1 cellular context compared by ENCODE assay signal in the genomic region with DNA sequence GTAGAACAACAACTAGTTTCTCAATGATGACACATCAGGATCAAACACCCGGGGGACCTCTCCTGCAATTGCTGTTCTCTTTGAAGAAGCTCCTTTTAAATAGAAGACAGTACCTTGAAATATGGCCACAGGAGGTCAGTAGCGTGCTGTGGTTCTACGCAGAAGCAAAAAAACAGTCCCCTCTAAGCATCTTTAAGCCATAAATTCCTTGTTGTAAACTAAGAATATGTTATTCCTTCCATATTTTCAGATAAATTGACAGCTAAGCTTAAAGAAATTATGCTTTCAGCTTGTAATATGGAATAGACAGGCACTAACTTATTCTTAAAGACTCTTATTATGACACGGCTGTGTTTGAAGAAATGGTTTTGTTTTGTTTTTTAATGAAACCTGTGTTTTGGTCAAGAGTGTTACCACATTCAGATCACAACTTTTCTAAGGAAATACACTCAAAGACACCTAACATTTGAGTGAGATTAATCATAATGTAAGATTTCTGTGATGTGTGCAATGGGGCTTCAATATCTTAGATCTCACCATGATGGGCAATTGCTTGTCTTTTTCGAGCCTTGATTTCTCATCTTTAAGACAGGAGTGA.
TF ChIP-seq lines count a peak whose summit lies in the region.

No MANE protein-coding gene starts in this region.

TF ChIP-seq in GM12878, 131 proteins besides CTCF, POLR2A, EP300 and RAD21 (continued from another document and continues in another):
- TF ChIP-seq, protein P1, sequence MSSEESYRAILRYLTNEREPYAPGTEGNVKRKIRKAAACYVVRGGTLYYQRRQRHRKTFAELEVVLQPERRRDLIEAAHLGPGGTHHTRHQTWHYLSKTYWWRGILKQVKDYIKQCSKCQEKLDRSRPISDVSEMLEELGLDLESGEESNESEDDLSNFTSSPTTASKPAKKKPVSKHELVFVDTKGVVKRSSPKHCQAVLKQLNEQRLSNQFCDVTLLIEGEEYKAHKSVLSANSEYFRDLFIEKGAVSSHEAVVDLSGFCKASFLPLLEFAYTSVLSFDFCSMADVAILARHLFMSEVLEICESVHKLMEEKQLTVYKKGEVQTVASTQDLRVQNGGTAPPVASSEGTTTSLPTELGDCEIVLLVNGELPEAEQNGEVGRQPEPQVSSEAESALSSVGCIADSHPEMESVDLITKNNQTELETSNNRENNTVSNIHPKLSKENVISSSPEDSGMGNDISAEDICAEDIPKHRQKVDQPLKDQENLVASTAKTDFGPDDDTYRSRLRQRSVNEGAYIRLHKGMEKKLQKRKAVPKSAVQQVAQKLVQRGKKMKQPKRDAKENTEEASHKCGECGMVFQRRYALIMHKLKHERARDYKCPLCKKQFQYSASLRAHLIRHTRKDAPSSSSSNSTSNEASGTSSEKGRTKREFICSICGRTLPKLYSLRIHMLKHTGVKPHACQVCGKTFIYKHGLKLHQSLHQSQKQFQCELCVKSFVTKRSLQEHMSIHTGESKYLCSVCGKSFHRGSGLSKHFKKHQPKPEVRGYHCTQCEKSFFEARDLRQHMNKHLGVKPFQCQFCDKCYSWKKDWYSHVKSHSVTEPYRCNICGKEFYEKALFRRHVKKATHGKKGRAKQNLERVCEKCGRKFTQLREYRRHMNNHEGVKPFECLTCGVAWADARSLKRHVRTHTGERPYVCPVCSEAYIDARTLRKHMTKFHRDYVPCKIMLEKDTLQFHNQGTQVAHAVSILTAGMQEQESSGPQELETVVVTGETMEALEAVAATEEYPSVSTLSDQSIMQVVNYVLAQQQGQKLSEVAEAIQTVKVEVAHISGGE (CRISPR knock-in tag; IDR thresholded peaks at IDR 0.05) = no peak
- TF ChIP-seq, protein P2, sequence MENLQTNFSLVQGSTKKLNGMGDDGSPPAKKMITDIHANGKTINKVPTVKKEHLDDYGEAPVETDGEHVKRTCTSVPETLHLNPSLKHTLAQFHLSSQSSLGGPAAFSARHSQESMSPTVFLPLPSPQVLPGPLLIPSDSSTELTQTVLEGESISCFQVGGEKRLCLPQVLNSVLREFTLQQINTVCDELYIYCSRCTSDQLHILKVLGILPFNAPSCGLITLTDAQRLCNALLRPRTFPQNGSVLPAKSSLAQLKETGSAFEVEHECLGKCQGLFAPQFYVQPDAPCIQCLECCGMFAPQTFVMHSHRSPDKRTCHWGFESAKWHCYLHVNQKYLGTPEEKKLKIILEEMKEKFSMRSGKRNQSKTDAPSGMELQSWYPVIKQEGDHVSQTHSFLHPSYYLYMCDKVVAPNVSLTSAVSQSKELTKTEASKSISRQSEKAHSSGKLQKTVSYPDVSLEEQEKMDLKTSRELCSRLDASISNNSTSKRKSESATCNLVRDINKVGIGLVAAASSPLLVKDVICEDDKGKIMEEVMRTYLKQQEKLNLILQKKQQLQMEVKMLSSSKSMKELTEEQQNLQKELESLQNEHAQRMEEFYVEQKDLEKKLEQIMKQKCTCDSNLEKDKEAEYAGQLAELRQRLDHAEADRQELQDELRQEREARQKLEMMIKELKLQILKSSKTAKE (IDR thresholded peaks at IDR 0.05; ENCODE audit: low read depth, poor library complexity, severe bottlenecking) = peak; percentile 81
- TF ChIP-seq MEF2B (IDR thresholded peaks at IDR 0.05; ENCODE audit: partially characterized antibody, poor library complexity, severe bottlenecking) (peak; percentile 60), TCF7 (IDR thresholded peaks at IDR 0.05; ENCODE audit: borderline replicate concordance) (peak; percentile 81), ESRRA (IDR thresholded peaks at IDR 0.05; ENCODE audit: low read length) (no peak), NFXL1 (IDR thresholded peaks at IDR 0.05; ENCODE audit: borderline replicate concordance) (no peak), CHD4 (IDR thresholded peaks at IDR 0.05) (no peak), GATAD2B (conservative IDR thresholded peaks at IDR 0.05; ENCODE audit: low read depth) (no peak), FOXM1 (IDR thresholded peaks at IDR 0.05; ENCODE audit: low read depth, low read length) (peak; percentile 65), CBX3 (IDR thresholded peaks at IDR 0.05; ENCODE audit: borderline replicate concordance, low read depth) (no peak), SUPT20H (IDR thresholded peaks at IDR 0.05; ENCODE audit: borderline replicate concordance, control insufficient read depth, low read depth, low read length) (no peak), NFIC (IDR thresholded peaks at IDR 0.05; ENCODE audit: low read depth, low read length) (peak; percentile 74), HDAC6 (IDR thresholded peaks at IDR 0.05; ENCODE audit: unreplicated experiment) (no peak), POLR2AphosphoS2 (IDR thresholded peaks at IDR 0.05; ENCODE audit: low read depth, low read length) (no peak), SMC3 (IDR thresholded peaks at IDR 0.05; ENCODE audit: borderline replicate concordance, low read length) (peak; percentile 92), MEF2A (IDR thresholded peaks at IDR 0.05; ENCODE audit: insufficient read depth, low read depth, low read length) (no peak), NR2C2 (IDR thresholded peaks at IDR 0.05; ENCODE audit: borderline replicate concordance, control insufficient read depth, insufficient read length, low read depth) (no peak), SIN3A (IDR thresholded peaks at IDR 0.05; ENCODE audit: low read depth, low read length) (no peak), NFYA (IDR thresholded peaks at IDR 0.05; ENCODE audit: borderline replicate concordance, low read depth, low read length) (no peak), FOS (IDR thresholded peaks at IDR 0.05; ENCODE audit: borderline replicate concordance, extremely low read depth, insufficient read length) (no peak), ZNF274 (IDR thresholded peaks at IDR 0.05; ENCODE audit: insufficient read depth, insufficient read length) (no peak), RB1 (IDR thresholded peaks at IDR 0.05; ENCODE audit: borderline replicate concordance) (peak; percentile 90; the same call in 1 of the 2 replicates), RBBP5 (conservative IDR thresholded peaks at IDR 0.05) (no peak), MTA2 (IDR thresholded peaks at IDR 0.05; ENCODE audit: low read depth) (peak; percentile 63), RFX5 (IDR thresholded peaks at IDR 0.05; ENCODE audit: low read depth, low read length) (no peak), KDM1A (IDR thresholded peaks at IDR 0.05; ENCODE audit: borderline replicate concordance) (no peak)
- TF ChIP-seq, protein P3, sequence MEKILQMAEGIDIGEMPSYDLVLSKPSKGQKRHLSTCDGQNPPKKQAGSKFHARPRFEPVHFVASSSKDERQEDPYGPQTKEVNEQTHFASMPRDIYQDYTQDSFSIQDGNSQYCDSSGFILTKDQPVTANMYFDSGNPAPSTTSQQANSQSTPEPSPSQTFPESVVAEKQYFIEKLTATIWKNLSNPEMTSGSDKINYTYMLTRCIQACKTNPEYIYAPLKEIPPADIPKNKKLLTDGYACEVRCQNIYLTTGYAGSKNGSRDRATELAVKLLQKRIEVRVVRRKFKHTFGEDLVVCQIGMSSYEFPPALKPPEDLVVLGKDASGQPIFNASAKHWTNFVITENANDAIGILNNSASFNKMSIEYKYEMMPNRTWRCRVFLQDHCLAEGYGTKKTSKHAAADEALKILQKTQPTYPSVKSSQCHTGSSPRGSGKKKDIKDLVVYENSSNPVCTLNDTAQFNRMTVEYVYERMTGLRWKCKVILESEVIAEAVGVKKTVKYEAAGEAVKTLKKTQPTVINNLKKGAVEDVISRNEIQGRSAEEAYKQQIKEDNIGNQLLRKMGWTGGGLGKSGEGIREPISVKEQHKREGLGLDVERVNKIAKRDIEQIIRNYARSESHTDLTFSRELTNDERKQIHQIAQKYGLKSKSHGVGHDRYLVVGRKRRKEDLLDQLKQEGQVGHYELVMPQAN (conservative IDR thresholded peaks at IDR 0.05) = no peak; the same call in 1 of the 2 replicates
- TF ChIP-seq, protein P4, sequence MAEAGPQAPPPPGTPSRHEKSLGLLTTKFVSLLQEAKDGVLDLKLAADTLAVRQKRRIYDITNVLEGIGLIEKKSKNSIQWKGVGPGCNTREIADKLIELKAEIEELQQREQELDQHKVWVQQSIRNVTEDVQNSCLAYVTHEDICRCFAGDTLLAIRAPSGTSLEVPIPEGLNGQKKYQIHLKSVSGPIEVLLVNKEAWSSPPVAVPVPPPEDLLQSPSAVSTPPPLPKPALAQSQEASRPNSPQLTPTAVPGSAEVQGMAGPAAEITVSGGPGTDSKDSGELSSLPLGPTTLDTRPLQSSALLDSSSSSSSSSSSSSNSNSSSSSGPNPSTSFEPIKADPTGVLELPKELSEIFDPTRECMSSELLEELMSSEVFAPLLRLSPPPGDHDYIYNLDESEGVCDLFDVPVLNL (IDR thresholded peaks at IDR 0.05; ENCODE audit: low read depth, low read length) = no peak
- TF ChIP-seq, protein P5, sequence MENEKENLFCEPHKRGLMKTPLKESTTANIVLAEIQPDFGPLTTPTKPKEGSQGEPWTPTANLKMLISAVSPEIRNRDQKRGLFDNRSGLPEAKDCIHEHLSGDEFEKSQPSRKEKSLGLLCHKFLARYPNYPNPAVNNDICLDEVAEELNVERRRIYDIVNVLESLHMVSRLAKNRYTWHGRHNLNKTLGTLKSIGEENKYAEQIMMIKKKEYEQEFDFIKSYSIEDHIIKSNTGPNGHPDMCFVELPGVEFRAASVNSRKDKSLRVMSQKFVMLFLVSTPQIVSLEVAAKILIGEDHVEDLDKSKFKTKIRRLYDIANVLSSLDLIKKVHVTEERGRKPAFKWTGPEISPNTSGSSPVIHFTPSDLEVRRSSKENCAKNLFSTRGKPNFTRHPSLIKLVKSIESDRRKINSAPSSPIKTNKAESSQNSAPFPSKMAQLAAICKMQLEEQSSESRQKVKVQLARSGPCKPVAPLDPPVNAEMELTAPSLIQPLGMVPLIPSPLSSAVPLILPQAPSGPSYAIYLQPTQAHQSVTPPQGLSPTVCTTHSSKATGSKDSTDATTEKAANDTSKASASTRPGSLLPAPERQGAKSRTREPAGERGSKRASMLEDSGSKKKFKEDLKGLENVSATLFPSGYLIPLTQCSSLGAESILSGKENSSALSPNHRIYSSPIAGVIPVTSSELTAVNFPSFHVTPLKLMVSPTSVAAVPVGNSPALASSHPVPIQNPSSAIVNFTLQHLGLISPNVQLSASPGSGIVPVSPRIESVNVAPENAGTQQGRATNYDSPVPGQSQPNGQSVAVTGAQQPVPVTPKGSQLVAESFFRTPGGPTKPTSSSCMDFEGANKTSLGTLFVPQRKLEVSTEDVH (IDR thresholded peaks at IDR 0.05; ENCODE audit: low read depth, partially characterized antibody) = no peak
- TF ChIP-seq, protein P6, sequence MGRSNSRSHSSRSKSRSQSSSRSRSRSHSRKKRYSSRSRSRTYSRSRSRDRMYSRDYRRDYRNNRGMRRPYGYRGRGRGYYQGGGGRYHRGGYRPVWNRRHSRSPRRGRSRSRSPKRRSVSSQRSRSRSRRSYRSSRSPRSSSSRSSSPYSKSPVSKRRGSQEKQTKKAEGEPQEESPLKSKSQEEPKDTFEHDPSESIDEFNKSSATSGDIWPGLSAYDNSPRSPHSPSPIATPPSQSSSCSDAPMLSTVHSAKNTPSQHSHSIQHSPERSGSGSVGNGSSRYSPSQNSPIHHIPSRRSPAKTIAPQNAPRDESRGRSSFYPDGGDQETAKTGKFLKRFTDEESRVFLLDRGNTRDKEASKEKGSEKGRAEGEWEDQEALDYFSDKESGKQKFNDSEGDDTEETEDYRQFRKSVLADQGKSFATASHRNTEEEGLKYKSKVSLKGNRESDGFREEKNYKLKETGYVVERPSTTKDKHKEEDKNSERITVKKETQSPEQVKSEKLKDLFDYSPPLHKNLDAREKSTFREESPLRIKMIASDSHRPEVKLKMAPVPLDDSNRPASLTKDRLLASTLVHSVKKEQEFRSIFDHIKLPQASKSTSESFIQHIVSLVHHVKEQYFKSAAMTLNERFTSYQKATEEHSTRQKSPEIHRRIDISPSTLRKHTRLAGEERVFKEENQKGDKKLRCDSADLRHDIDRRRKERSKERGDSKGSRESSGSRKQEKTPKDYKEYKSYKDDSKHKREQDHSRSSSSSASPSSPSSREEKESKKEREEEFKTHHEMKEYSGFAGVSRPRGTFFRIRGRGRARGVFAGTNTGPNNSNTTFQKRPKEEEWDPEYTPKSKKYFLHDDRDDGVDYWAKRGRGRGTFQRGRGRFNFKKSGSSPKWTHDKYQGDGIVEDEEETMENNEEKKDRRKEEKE (IDR thresholded peaks at IDR 0.05) = no peak
- TF ChIP-seq, protein P7, sequence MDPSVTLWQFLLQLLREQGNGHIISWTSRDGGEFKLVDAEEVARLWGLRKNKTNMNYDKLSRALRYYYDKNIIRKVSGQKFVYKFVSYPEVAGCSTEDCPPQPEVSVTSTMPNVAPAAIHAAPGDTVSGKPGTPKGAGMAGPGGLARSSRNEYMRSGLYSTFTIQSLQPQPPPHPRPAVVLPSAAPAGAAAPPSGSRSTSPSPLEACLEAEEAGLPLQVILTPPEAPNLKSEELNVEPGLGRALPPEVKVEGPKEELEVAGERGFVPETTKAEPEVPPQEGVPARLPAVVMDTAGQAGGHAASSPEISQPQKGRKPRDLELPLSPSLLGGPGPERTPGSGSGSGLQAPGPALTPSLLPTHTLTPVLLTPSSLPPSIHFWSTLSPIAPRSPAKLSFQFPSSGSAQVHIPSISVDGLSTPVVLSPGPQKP (IDR thresholded peaks at IDR 0.05; ENCODE audit: low read depth, low read length) = no peak
- TF ChIP-seq, protein P8, sequence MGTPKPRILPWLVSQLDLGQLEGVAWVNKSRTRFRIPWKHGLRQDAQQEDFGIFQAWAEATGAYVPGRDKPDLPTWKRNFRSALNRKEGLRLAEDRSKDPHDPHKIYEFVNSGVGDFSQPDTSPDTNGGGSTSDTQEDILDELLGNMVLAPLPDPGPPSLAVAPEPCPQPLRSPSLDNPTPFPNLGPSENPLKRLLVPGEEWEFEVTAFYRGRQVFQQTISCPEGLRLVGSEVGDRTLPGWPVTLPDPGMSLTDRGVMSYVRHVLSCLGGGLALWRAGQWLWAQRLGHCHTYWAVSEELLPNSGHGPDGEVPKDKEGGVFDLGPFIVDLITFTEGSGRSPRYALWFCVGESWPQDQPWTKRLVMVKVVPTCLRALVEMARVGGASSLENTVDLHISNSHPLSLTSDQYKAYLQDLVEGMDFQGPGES (IDR thresholded peaks at IDR 0.05) = no peak
- TF ChIP-seq, protein P9, sequence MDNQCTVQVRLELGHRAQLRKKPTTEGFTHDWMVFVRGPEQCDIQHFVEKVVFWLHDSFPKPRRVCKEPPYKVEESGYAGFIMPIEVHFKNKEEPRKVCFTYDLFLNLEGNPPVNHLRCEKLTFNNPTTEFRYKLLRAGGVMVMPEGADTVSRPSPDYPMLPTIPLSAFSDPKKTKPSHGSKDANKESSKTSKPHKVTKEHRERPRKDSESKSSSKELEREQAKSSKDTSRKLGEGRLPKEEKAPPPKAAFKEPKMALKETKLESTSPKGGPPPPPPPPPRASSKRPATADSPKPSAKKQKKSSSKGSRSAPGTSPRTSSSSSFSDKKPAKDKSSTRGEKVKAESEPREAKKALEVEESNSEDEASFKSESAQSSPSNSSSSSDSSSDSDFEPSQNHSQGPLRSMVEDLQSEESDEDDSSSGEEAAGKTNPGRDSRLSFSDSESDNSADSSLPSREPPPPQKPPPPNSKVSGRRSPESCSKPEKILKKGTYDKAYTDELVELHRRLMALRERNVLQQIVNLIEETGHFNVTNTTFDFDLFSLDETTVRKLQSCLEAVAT (IDR thresholded peaks at IDR 0.05) = peak; percentile 60; the same call in 1 of the 2 replicates
- TF ChIP-seq, protein P10, sequence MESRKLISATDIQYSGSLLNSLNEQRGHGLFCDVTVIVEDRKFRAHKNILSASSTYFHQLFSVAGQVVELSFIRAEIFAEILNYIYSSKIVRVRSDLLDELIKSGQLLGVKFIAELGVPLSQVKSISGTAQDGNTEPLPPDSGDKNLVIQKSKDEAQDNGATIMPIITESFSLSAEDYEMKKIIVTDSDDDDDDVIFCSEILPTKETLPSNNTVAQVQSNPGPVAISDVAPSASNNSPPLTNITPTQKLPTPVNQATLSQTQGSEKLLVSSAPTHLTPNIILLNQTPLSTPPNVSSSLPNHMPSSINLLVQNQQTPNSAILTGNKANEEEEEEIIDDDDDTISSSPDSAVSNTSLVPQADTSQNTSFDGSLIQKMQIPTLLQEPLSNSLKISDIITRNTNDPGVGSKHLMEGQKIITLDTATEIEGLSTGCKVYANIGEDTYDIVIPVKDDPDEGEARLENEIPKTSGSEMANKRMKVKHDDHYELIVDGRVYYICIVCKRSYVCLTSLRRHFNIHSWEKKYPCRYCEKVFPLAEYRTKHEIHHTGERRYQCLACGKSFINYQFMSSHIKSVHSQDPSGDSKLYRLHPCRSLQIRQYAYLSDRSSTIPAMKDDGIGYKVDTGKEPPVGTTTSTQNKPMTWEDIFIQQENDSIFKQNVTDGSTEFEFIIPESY (IDR thresholded peaks at IDR 0.05) = no peak
